Comparison of ENCODE assay signal across 1 cellular context in the genomic region with DNA sequence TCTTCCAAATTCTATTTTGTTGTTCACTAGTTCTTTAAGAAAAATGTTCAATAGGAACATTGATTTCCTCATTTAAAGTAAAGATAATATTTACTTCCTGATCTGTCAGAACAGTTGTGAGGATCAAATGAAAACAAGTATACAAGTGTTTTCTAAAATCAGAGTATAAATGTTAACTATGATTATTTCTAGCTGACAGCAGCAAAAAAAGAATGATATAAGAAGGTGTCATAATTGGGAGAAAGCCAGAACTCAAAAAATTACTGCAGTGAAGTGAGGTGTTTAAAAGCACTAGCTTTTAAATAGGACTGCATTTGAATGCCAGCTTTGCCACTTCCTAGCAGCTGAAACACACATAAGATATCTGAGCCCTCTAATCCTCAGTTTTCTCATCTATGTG.
TF ChIP-seq lines count a peak whose summit lies in the region.

No MANE protein-coding gene starts in this region.

TF ChIP-seq in A549, 52 proteins besides CTCF, POLR2A, EP300 and RAD21 (continued from another document):
- TF ChIP-seq, protein P1, sequence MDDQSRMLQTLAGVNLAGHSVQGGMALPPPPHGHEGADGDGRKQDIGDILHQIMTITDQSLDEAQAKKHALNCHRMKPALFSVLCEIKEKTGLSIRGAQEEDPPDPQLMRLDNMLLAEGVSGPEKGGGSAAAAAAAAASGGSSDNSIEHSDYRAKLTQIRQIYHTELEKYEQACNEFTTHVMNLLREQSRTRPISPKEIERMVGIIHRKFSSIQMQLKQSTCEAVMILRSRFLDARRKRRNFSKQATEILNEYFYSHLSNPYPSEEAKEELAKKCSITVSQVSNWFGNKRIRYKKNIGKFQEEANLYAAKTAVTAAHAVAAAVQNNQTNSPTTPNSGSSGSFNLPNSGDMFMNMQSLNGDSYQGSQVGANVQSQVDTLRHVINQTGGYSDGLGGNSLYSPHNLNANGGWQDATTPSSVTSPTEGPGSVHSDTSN (IDR thresholded peaks at IDR 0.05): no peak
- TF ChIP-seq CEBPB (IDR thresholded peaks at IDR 0.05): no peak
TF ChIP-seq in A549: peak in this region for 1.
